In genomic region chr2:166230724-166231070, GRCh38 we compare ENCODE assay signal across 20 cellular contexts.
"Had no signal": no experiment of that assay in that cellular context is flagged by ENCODE, and none has a peak within 500 bp of the region (broad histone marks: within the 10 kb centered on the region; RNA-seq: fewer than 3 reads in every experiment).

No MANE protein-coding gene starts in this region.

- H3K27me3 ChIP-seq: left lung, tibial nerve, vagina had no signal

- H3K4me3 ChIP-seq: left lung, tibial nerve, vagina had no signal

- ATAC-seq: activated CD8-positive, alpha-beta memory T cell treated with anti-CD3 and anti-CD28 coated beads, Interleukin-2, amount 10 ng/mL, durations not matched to agents 7 days and 5 days had no signal

- H3K27me3 Mint-ChIP-seq: activated B cell treated with CpG ODN at 0.5 μM for 24 hours; activated CD4-positive, alpha-beta memory T cell treated with anti-CD3 and anti-CD28 coated beads for 36 hours; activated CD8-positive, alpha-beta memory T cell treated with anti-CD3 and anti-CD28 coated beads, Interleukin-2, amount 10 ng/mL, durations not matched to agents 7 days and 5 days; activated naive CD8-positive, alpha-beta T cell treated with anti-CD3 and anti-CD28 coated beads for 36 hours had no signal

- H3K27ac Mint-ChIP-seq: activated B cell treated with CpG ODN at 0.5 μM for 24 hours; activated CD4-positive, alpha-beta memory T cell treated with anti-CD3 and anti-CD28 coated beads for 36 hours; activated CD8-positive, alpha-beta memory T cell treated with anti-CD3 and anti-CD28 coated beads, Interleukin-2, amount 10 ng/mL, durations not matched to agents 7 days and 5 days; activated naive CD8-positive, alpha-beta T cell treated with anti-CD3 and anti-CD28 coated beads for 36 hours; nephron progenitor cell had no signal

- H3K4me1 ChIP-seq: left lung, tibial nerve, vagina had no signal

- DNase-seq: activated B cell treated with CpG ODN at 0.5 μM for 24 hours; activated CD4-positive, alpha-beta memory T cell treated with anti-CD3 and anti-CD28 coated beads for 36 hours; activated CD4-positive, alpha-beta T cell treated with anti-CD3 and anti-CD28 coated beads for 4 hours; activated CD8-positive, alpha-beta memory T cell treated with anti-CD3 and anti-CD28 coated beads, Interleukin-2, amount 10 ng/mL, durations not matched to agents 7 days and 5 days; activated naive CD8-positive, alpha-beta T cell treated with anti-CD3 and anti-CD28 coated beads for 36 hours; amniotic stem cell; caudate nucleus; left lung; nephron progenitor cell; nucleus accumbens; posterior cingulate gyrus; retina; stimulated activated CD4-positive, alpha-beta T cell treated with anti-CD3 and anti-CD28 coated beads, Interleukin-12 subunit alpha, Interleukin-12 subunit beta, amount 100 ng/mL, for 4 hours; stimulated activated CD4-positive, alpha-beta T cell treated with anti-CD3 and anti-CD28 coated beads, Interleukin-1b, Interleukin-23, amount 100 ng/mL, for 48 hours; stimulated activated naive CD4-positive, alpha-beta T cell treated with Interleukin-2 at 50 U/mL for 16 hours; substantia nigra had no signal

- H3K27ac ChIP-seq: tibial nerve, vagina had no signal

- H3K9me3 Mint-ChIP-seq: activated B cell treated with CpG ODN at 0.5 μM for 24 hours; activated naive CD8-positive, alpha-beta T cell treated with anti-CD3 and anti-CD28 coated beads for 36 hours; nephron progenitor cell had no signal

- H3K9me3 ChIP-seq: left lung, tibial nerve, vagina had no signal

- H3K36me3 ChIP-seq: left lung, vagina had no signal

- FAIRE-seq: frontal cortex, keratinocyte had no signal

- H3K4me1 Mint-ChIP-seq: activated B cell treated with CpG ODN at 0.5 μM for 24 hours; activated CD8-positive, alpha-beta memory T cell treated with anti-CD3 and anti-CD28 coated beads, Interleukin-2, amount 10 ng/mL, durations not matched to agents 7 days and 5 days; activated naive CD8-positive, alpha-beta T cell treated with anti-CD3 and anti-CD28 coated beads for 36 hours; nephron progenitor cell had no signal

- H3K36me3 Mint-ChIP-seq: activated CD4-positive, alpha-beta memory T cell treated with anti-CD3 and anti-CD28 coated beads for 36 hours; activated CD8-positive, alpha-beta memory T cell treated with anti-CD3 and anti-CD28 coated beads, Interleukin-2, amount 10 ng/mL, durations not matched to agents 7 days and 5 days; activated naive CD8-positive, alpha-beta T cell treated with anti-CD3 and anti-CD28 coated beads for 36 hours had no signal

- H3K4me3 Mint-ChIP-seq: activated B cell treated with CpG ODN at 0.5 μM for 24 hours; activated CD4-positive, alpha-beta memory T cell treated with anti-CD3 and anti-CD28 coated beads for 36 hours; activated CD8-positive, alpha-beta memory T cell treated with anti-CD3 and anti-CD28 coated beads, Interleukin-2, amount 10 ng/mL, durations not matched to agents 7 days and 5 days; activated naive CD8-positive, alpha-beta T cell treated with anti-CD3 and anti-CD28 coated beads for 36 hours; nephron progenitor cell had no signal
